ENCODE assay signal across 1 cellular context in genomic region chr1:91718877-91719276, GRCh38.
TF ChIP-seq lines count a peak whose summit lies in the region.

No MANE protein-coding gene starts in this region.

TF ChIP-seq in HepG2, 621 proteins besides CTCF, POLR2A, EP300 and RAD21 (continued from another document):
- TF ChIP-seq NFAT5 (CRISPR knock-in tag; IDR thresholded peaks at IDR 0.05) (no peak), UBTF (CRISPR knock-in tag; IDR thresholded peaks at IDR 0.05) (no peak), FOXA3 (CRISPR knock-in tag; IDR thresholded peaks at IDR 0.05) (no peak), WIZ (CRISPR knock-in tag; IDR thresholded peaks at IDR 0.05) (no peak), ARID5B (CRISPR knock-in tag; IDR thresholded peaks at IDR 0.05) (peak; percentile 33; the same call in 1 of the 2 replicates)
